In the genomic region with DNA sequence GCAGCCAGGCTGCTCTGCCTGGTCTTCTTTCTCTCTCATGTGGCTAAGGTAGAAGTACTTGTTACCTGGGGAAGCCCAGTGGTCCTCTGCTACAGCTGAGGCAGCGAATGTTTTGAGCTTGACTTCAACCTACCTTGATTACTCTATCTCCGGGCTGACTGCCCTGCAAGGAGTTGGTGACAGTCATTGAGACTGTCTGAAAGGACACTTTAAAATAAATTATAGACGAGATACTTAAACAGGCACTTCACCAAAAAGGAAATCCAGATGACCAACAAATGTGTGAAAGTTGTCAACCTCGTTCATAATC, we compare ENCODE assay signal across 8 cellular contexts. TPM values are rescaled to one million over a fixed set of nuclear protein-coding genes. Genes with fewer than 3 reads are reported as not detected.
DNase-seq lines count a peak whose midpoint lies in the region; ATAC-seq and TF ChIP-seq lines count a peak whose summit lies in the region.

No MANE protein-coding gene starts in this region.

- peak overlapping the region; percentile 52 for H3K27ac ChIP-seq in OCI-LY7 (ENCODE audit: low read depth, low read length, poor library complexity, severe bottlenecking)
- peak overlapping the region; percentile 38 for H3K27ac ChIP-seq in fibroblast of lung (ENCODE audit: insufficient read depth, low read length)
- no peak overlapping the region for H3K27ac ChIP-seq in skeletal muscle tissue (ENCODE audit: low read depth, low read length)

- H3K79me2 ChIP-seq in OCI-LY7 (ENCODE audit: insufficient read depth, low read depth, low read length) (peaks cover 11% of the 10 kb centered on the region; the same call in 1 of the 2 replicates), fibroblast of lung (ENCODE audit: control insufficient read depth, insufficient read depth, low read length) (peaks cover 14% of the 10 kb centered on the region)

- ATAC-seq in GM21526 (IDR thresholded peaks at IDR 0.05; ENCODE audit: low FRiP score, unreplicated experiment) (peak; percentile 55), left lobe of liver (no peak)

- peaks cover 31% of the 10 kb centered on the region for H3K36me3 ChIP-seq in OCI-LY7 (ENCODE audit: insufficient read depth, low read length)
- no peaks in the 10 kb centered on the region for H3K36me3 ChIP-seq in fibroblast of lung (ENCODE audit: control insufficient read depth, insufficient read depth, low read length)
- no peaks in the 10 kb centered on the region for H3K36me3 ChIP-seq in skeletal muscle tissue (ENCODE audit: control insufficient read depth in 3 of 3, insufficient read depth in 3 of 3, low read length in 3 of 3)

- H3K4me3 ChIP-seq in OCI-LY7 (ENCODE audit: low read depth, low read length, poor library complexity, severe bottlenecking) = peak overlapping the region; percentile 86
- peak overlapping the region; percentile 39 to 99 (median 85) for H3K4me3 ChIP-seq in fibroblast of lung (replicated peaks in 1 of 4; ENCODE audit: control extremely low read depth in 1 of 4, insufficient read depth in 1 of 4, low read depth in 3 of 4, low read length in 4 of 4)
- H3K4me3 ChIP-seq in skeletal muscle tissue (ENCODE audit: low read length in 3 of 3) = peak overlapping the region; percentile 73 to 81 (median 74)

- H2AFZ ChIP-seq in OCI-LY7 (ENCODE audit: low read length) = peak overlapping the region; percentile 100
- H2AFZ ChIP-seq in fibroblast of lung (ENCODE audit: low read length) = peak overlapping the region; percentile 78

- DNase-seq in OCI-LY7 (ENCODE audit: low spot score) (no peak), fibroblast of lung (ENCODE audit: low read depth in 2 of 2) (no peak), DMS153 treated with DMSO at 0.1 percent for 48 hours (lab: John Stamatoyannopoulos, UW; ENCODE audit: unreplicated experiment) (no peak), 8988T (no peak), amniotic stem cell (lab: John Stamatoyannopoulos, UW) (no peak), left lobe of liver (ENCODE audit: low spot score) (no peak)

- H3K4me2 ChIP-seq in OCI-LY7 (ENCODE audit: low read length) (peak overlapping the region; percentile 79), fibroblast of lung (ENCODE audit: extremely low read depth, insufficient read depth, low read length) (peak overlapping the region; percentile 75)

- intact Hi-C loops in OCI-LY7 (cut with micrococcal nuclease; ENCODE audit: unreplicated experiment) = no loop called here

- H3K27me3 ChIP-seq in fibroblast of lung (ENCODE audit: control insufficient read depth, insufficient read depth, low read length) (no peaks in the 10 kb centered on the region), skeletal muscle tissue (ENCODE audit: control insufficient read depth in 3 of 3, insufficient read depth in 3 of 3, low read length in 3 of 3) (no peaks in the 10 kb centered on the region)

- TF ChIP-seq CTCF in OCI-LY7 (conservative IDR thresholded peaks at IDR 0.05; ENCODE audit: low read length) (no peak), fibroblast of lung (conservative IDR thresholded peaks at IDR 0.05 in 1 of 2, IDR thresholded peaks at IDR 0.05 in 1 of 2; ENCODE audit: low read depth in 1 of 2, low read length in 2 of 2) (no peak)

- H3K9me3 ChIP-seq in OCI-LY7 (ENCODE audit: low read length) = no peaks in the 10 kb centered on the region
- H3K9me3 ChIP-seq in fibroblast of lung (ENCODE audit: control insufficient read depth, insufficient read depth, low read depth, low read length) = no peaks in the 10 kb centered on the region
- no peaks in the 10 kb centered on the region for H3K9me3 ChIP-seq in skeletal muscle tissue (ENCODE audit: control insufficient read depth in 3 of 3, low read length in 3 of 3)

- H3K9ac ChIP-seq in fibroblast of lung (ENCODE audit: insufficient read depth, low read length) (no peak overlapping the region), skeletal muscle tissue (ENCODE audit: low read depth in 1 of 3, low read length in 3 of 3) (peak overlapping the region in 1 of 3 donors; percentile 33)

- POLR2A ChIA-PET in OCI-LY7 (lab: Charles Lee) = interaction anchor here (0.5 to 1.5 kb wide), 2 partner anchors 33 to 242 kb away, joined by 4 to 6 read pairs; no protein-coding TSS in a partner anchor

- no peaks in the 10 kb centered on the region for H3K9me2 ChIP-seq in OCI-LY7 (ENCODE audit: insufficient read depth, low read length)

- peaks cover 12% of the 10 kb centered on the region for H3K4me1 ChIP-seq in OCI-LY7 (ENCODE audit: insufficient read depth, low read length, poor library complexity, severe bottlenecking)
- H3K4me1 ChIP-seq in fibroblast of lung (ENCODE audit: control insufficient read depth, extremely low read depth, insufficient read depth, low read length) = peaks cover 5% of the 10 kb centered on the region
- peaks cover 4 to 8% (median 7%) of the 10 kb centered on the region in 3 donors for H3K4me1 ChIP-seq in skeletal muscle tissue (ENCODE audit: control insufficient read depth in 3 of 3, insufficient read depth in 3 of 3, low read length in 3 of 3)

- H4K20me1 ChIP-seq in OCI-LY7 (ENCODE audit: insufficient read depth, low read length) (no peaks in the 10 kb centered on the region), fibroblast of lung (ENCODE audit: control insufficient read depth, extremely low read depth, insufficient read depth, low read length) (no peaks in the 10 kb centered on the region)

- CTCF ChIA-PET in OCI-LY7 (lab: Charles Lee; ENCODE audit: unreplicated experiment) = no interaction called here

- no TSS peak for BruUV-seq in OCI-LY7 (replicated peaks; lab: Mats Ljungman, UMichigan)

RNA-seq across cellular contexts. Expression of a gene that starts 0.5 kb away (rescaled TPM):
- 33.4 and 74.4 TPM in 2 replicates for total RNA-seq in OCI-LY7 (2014; rRNA removed; shearing (Covaris generic))
- total RNA-seq in OCI-LY7 (2022) (90.1 and 117 TPM in 2 replicates), fibroblast of lung (4.6 and 25.4 TPM in 2 replicates), skeletal muscle tissue (6.8 TPM), left lobe of liver (1.8 TPM)
- 6.8 and 26.4 TPM in 2 replicates for polyA plus RNA-seq in fibroblast of lung
- polyA plus RNA-seq in fibroblast of lung (2012) = 6.0 and 20.5 TPM in 2 replicates
- 14.7 and 75.2 TPM in 2 replicates for polyA minus RNA-seq in fibroblast of lung (ENCODE audit: low replicate concordance)
